6 cellular contexts compared by ENCODE assay signal in genomic region chr17:29593546-29594440, GRCh38.
DNase-seq lines count a peak whose midpoint lies in the region.

No MANE protein-coding gene starts in this region.

- peaks cover 29 to 38% of the 10 kb centered on the region in 2 donors for H3K4me1 ChIP-seq in duodenal mucosa (ENCODE audit: control insufficient read depth in 1 of 2, insufficient read depth in 2 of 2, low read length in 2 of 2)
- peaks cover 20% of the 10 kb centered on the region for H3K4me1 ChIP-seq in rectal smooth muscle tissue (ENCODE audit: control insufficient read depth, insufficient read depth, low read length)

- DNase-seq in EL (peak; percentile 25), NCI-H345 (lab: John Stamatoyannopoulos, UW) (peak; percentile 37), superior temporal gyrus (ENCODE audit: extremely low spot score) (no peak), AG08396 (ENCODE audit: low spot score) (no peak)

- H3K27ac ChIP-seq in duodenal mucosa (ENCODE audit: low read depth, low read length) = no peak overlapping the region
- no peak overlapping the region for H3K27ac ChIP-seq in rectal smooth muscle tissue (ENCODE audit: low read depth, low read length)

- no peaks in the 10 kb centered on the region for H3K27me3 ChIP-seq in duodenal mucosa (ENCODE audit: control insufficient read depth in 1 of 2, insufficient read depth in 2 of 2, low read length in 2 of 2)
- no peaks in the 10 kb centered on the region for H3K27me3 ChIP-seq in rectal smooth muscle tissue (ENCODE audit: control insufficient read depth, insufficient read depth, low read length)

- H3K9ac ChIP-seq in duodenal mucosa (ENCODE audit: low read depth in 1 of 2, low read length in 2 of 2) (no peak overlapping the region), rectal smooth muscle tissue (ENCODE audit: low read length) (no peak overlapping the region)

- H3K4me3 ChIP-seq in duodenal mucosa (ENCODE audit: low read depth in 1 of 2, low read length in 2 of 2) = peak overlapping the region; percentile 57 to 61
- H3K4me3 ChIP-seq in rectal smooth muscle tissue (ENCODE audit: low read length) = peak overlapping the region; percentile 58

- no peaks in the 10 kb centered on the region for H3K36me3 ChIP-seq in duodenal mucosa (ENCODE audit: control insufficient read depth in 1 of 2, insufficient read depth in 2 of 2, low read length in 2 of 2)
- H3K36me3 ChIP-seq in rectal smooth muscle tissue (ENCODE audit: control insufficient read depth, insufficient read depth, low read length) = no peaks in the 10 kb centered on the region

- H3K9me3 ChIP-seq in duodenal mucosa (ENCODE audit: control insufficient read depth in 1 of 2, low read length in 2 of 2) = no peaks in the 10 kb centered on the region

Comparison
In these comparisons a context has a peak if more than half of its experiments do, and no peak if none do; other contexts are left out.
1. DNase-seq: peak in EL (single experiment) and NCI-H345 (single experiment); none in superior temporal gyrus (single experiment) and AG08396 (single experiment).